ENCODE assay signal across 19 cellular contexts in genomic region chr5:77859306-77859705, GRCh38.
"Had no signal": no experiment of that assay in that cellular context is flagged by ENCODE, and none has a peak within 500 bp of the region (broad histone marks: within the 10 kb centered on the region; RNA-seq: fewer than 3 reads in every experiment).

No MANE protein-coding gene starts in this region.

- H3K4me3 Mint-ChIP-seq: activated CD4-positive, alpha-beta T cell treated with anti-CD3 and anti-CD28 coated beads, Interleukin-2, amount 10 ng/mL, durations not matched to agents 7 days and 5 days; activated CD8-positive, alpha-beta T cell treated with anti-CD3 and anti-CD28 coated beads for 36 hours; activated T-helper 1 cell treated with anti-CD3 and anti-CD28 coated beads, Interleukin-12 subunit alpha, Interleukin-12 subunit beta, Interleukin-2, Interleukin-4 antibody, amounts not matched to agents 30 ng/mL and 10 ng/mL and 1 ng/mL, durations not matched to agents 14 hours and 24 hours and 36 hours; endodermal cell; natural killer cell treated with Interleukin-12 subunit alpha and Interleukin-12 subunit beta and Interleukin-15 and Interleukin-18, amount 100 ng/mL, for 72 hours; stimulated activated effector memory CD8-positive, alpha-beta T cell treated with anti-CD3 and anti-CD28 coated beads, Interleukin-12 subunit alpha, Interleukin-12 subunit beta, amount 100 ng/mL, for 72 hours; stimulated activated naive CD8-positive, alpha-beta T cell treated with anti-CD3 and anti-CD28 coated beads, Interleukin-15, amount 100 ng/mL, for 72 hours had no signal

- DNase-seq: activated CD4-positive, alpha-beta T cell treated with anti-CD3 and anti-CD28 coated beads, Interleukin-2, amount 10 ng/mL, durations not matched to agents 7 days and 5 days; activated CD4-positive, CD25-positive, alpha-beta regulatory T cell treated with anti-CD3 and anti-CD28 coated beads, Interleukin-2, amount 50 U/mL, for 72 hours; activated CD8-positive, alpha-beta T cell treated with anti-CD3 and anti-CD28 coated beads for 36 hours; activated gamma-delta T cell; activated naive CD4-positive, alpha-beta T cell treated with anti-CD3 and anti-CD28 coated beads, Interleukin-2, amount 50 U/mL, for 16 hours; cerebellar nuclear complex; endodermal cell; esophagus squamous epithelium; heart left ventricle; lower lobe of right lung; retina; stimulated activated CD4-positive, alpha-beta T cell treated with anti-CD3 and anti-CD28 coated beads, Interleukin-1b, Interleukin-23, amount 100 ng/mL, for 48 hours; stimulated activated naive CD8-positive, alpha-beta T cell treated with anti-CD3 and anti-CD28 coated beads, Interleukin-15, amount 100 ng/mL, for 72 hours; WERI-Rb-1 had no signal

- H3K36me3 Mint-ChIP-seq: natural killer cell treated with Interleukin-12 subunit alpha and Interleukin-12 subunit beta and Interleukin-15 and Interleukin-18, amount 100 ng/mL, for 72 hours; stimulated activated effector memory CD8-positive, alpha-beta T cell treated with anti-CD3 and anti-CD28 coated beads, Interleukin-12 subunit alpha, Interleukin-12 subunit beta, amount 100 ng/mL, for 72 hours had no signal

- H3K27ac Mint-ChIP-seq: activated CD4-positive, alpha-beta T cell treated with anti-CD3 and anti-CD28 coated beads, Interleukin-2, amount 10 ng/mL, durations not matched to agents 7 days and 5 days; activated CD8-positive, alpha-beta T cell treated with anti-CD3 and anti-CD28 coated beads for 36 hours; activated T-helper 1 cell treated with anti-CD3 and anti-CD28 coated beads, Interleukin-12 subunit alpha, Interleukin-12 subunit beta, Interleukin-2, Interleukin-4 antibody, amounts not matched to agents 30 ng/mL and 10 ng/mL and 1 ng/mL, durations not matched to agents 14 hours and 24 hours and 36 hours; endodermal cell; natural killer cell treated with Interleukin-12 subunit alpha and Interleukin-12 subunit beta and Interleukin-15 and Interleukin-18, amount 100 ng/mL, for 72 hours; progenitor cell of endocrine pancreas; stimulated activated effector memory CD8-positive, alpha-beta T cell treated with anti-CD3 and anti-CD28 coated beads, Interleukin-12 subunit alpha, Interleukin-12 subunit beta, amount 100 ng/mL, for 72 hours; stimulated activated naive CD8-positive, alpha-beta T cell treated with anti-CD3 and anti-CD28 coated beads, Interleukin-15, amount 100 ng/mL, for 72 hours had no signal

- H3K4me1 Mint-ChIP-seq: activated CD4-positive, alpha-beta T cell treated with anti-CD3 and anti-CD28 coated beads, Interleukin-2, amount 10 ng/mL, durations not matched to agents 7 days and 5 days; stimulated activated effector memory CD8-positive, alpha-beta T cell treated with anti-CD3 and anti-CD28 coated beads, Interleukin-12 subunit alpha, Interleukin-12 subunit beta, amount 100 ng/mL, for 72 hours; stimulated activated naive CD8-positive, alpha-beta T cell treated with anti-CD3 and anti-CD28 coated beads, Interleukin-15, amount 100 ng/mL, for 72 hours had no signal

- H3K9me3 Mint-ChIP-seq: activated CD4-positive, alpha-beta T cell treated with anti-CD3 and anti-CD28 coated beads, Interleukin-2, amount 10 ng/mL, durations not matched to agents 7 days and 5 days; activated CD8-positive, alpha-beta T cell treated with anti-CD3 and anti-CD28 coated beads for 36 hours; activated T-helper 1 cell treated with anti-CD3 and anti-CD28 coated beads, Interleukin-12 subunit alpha, Interleukin-12 subunit beta, Interleukin-2, Interleukin-4 antibody, amounts not matched to agents 30 ng/mL and 10 ng/mL and 1 ng/mL, durations not matched to agents 14 hours and 24 hours and 36 hours; endodermal cell; natural killer cell treated with Interleukin-12 subunit alpha and Interleukin-12 subunit beta and Interleukin-15 and Interleukin-18, amount 100 ng/mL, for 72 hours; stimulated activated effector memory CD8-positive, alpha-beta T cell treated with anti-CD3 and anti-CD28 coated beads, Interleukin-12 subunit alpha, Interleukin-12 subunit beta, amount 100 ng/mL, for 72 hours; stimulated activated naive CD8-positive, alpha-beta T cell treated with anti-CD3 and anti-CD28 coated beads, Interleukin-15, amount 100 ng/mL, for 72 hours had no signal

- ATAC-seq: activated CD8-positive, alpha-beta T cell treated with anti-CD3 and anti-CD28 coated beads for 36 hours; heart left ventricle; left lobe of liver; lower lobe of right lung; natural killer cell treated with Interleukin-12 subunit alpha and Interleukin-12 subunit beta and Interleukin-15 and Interleukin-18, amount 100 ng/mL, for 72 hours; stimulated activated effector memory CD8-positive, alpha-beta T cell treated with anti-CD3 and anti-CD28 coated beads, Interleukin-12 subunit alpha, Interleukin-12 subunit beta, amount 100 ng/mL, for 72 hours; stimulated activated naive CD8-positive, alpha-beta T cell treated with anti-CD3 and anti-CD28 coated beads, Interleukin-15, amount 100 ng/mL, for 72 hours had no signal
